In the genomic region with DNA sequence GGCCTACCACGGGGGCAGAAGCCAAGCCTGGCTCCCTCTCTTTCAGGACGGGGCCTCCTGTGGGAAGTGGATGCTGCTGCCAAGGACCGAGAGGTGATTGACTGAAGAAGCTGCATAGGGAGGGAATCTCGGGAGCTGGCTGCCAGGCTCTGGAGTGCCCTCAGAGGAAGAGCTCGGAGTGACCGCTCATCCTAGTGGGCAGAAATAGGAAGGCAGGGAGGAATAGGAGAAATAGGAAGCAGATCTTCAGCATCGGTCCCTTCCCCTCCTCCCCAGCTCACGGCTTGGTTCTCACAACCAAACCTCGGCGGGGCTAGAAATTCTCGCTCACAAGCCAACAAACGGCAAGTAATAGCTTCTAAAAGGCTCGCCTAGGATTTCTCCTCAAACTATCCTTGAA, we compare ENCODE assay signal across 1 cellular context.
TF ChIP-seq lines count a peak whose summit lies in the region.

No MANE protein-coding gene starts in this region.

TF ChIP-seq in K562, 482 proteins besides CTCF, POLR2A, EP300 and RAD21 (continued from another document):
- TF ChIP-seq, protein P1, sequence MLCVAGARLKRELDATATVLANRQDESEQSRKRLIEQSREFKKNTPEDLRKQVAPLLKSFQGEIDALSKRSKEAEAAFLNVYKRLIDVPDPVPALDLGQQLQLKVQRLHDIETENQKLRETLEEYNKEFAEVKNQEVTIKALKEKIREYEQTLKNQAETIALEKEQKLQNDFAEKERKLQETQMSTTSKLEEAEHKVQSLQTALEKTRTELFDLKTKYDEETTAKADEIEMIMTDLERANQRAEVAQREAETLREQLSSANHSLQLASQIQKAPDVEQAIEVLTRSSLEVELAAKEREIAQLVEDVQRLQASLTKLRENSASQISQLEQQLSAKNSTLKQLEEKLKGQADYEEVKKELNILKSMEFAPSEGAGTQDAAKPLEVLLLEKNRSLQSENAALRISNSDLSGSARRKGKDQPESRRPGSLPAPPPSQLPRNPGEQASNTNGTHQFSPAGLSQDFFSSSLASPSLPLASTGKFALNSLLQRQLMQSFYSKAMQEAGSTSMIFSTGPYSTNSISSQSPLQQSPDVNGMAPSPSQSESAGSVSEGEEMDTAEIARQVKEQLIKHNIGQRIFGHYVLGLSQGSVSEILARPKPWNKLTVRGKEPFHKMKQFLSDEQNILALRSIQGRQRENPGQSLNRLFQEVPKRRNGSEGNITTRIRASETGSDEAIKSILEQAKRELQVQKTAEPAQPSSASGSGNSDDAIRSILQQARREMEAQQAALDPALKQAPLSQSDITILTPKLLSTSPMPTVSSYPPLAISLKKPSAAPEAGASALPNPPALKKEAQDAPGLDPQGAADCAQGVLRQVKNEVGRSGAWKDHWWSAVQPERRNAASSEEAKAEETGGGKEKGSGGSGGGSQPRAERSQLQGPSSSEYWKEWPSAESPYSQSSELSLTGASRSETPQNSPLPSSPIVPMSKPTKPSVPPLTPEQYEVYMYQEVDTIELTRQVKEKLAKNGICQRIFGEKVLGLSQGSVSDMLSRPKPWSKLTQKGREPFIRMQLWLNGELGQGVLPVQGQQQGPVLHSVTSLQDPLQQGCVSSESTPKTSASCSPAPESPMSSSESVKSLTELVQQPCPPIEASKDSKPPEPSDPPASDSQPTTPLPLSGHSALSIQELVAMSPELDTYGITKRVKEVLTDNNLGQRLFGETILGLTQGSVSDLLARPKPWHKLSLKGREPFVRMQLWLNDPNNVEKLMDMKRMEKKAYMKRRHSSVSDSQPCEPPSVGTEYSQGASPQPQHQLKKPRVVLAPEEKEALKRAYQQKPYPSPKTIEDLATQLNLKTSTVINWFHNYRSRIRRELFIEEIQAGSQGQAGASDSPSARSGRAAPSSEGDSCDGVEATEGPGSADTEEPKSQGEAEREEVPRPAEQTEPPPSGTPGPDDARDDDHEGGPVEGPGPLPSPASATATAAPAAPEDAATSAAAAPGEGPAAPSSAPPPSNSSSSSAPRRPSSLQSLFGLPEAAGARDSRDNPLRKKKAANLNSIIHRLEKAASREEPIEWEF (CRISPR knock-in tag; IDR thresholded peaks at IDR 0.05): no peak
- no peak for TF ChIP-seq ARHGAP35 (IDR thresholded peaks at IDR 0.05; ENCODE audit: partially characterized antibody)
- no peak for TF ChIP-seq CBX5 (IDR thresholded peaks at IDR 0.05; ENCODE audit: borderline replicate concordance, low read depth)
- no peak for TF ChIP-seq CCAR2 (IDR thresholded peaks at IDR 0.05; ENCODE audit: low read depth, low read length)
- no peak for TF ChIP-seq CHD2 (IDR thresholded peaks at IDR 0.05; ENCODE audit: low read depth, low read length)
- no peak for TF ChIP-seq ZSCAN29 (IDR thresholded peaks at IDR 0.05)
- TF ChIP-seq POLR2AphosphoS5 (IDR thresholded peaks at IDR 0.05; ENCODE audit: control insufficient read depth, insufficient read depth, low read depth, low read length): no peak
- no peak for TF ChIP-seq ATF2 (CRISPR knock-in tag; IDR thresholded peaks at IDR 0.05)
- TF ChIP-seq CEBPB (tag; IDR thresholded peaks at IDR 0.05): no peak
- no peak for TF ChIP-seq ZNF23 (CRISPR knock-in tag; IDR thresholded peaks at IDR 0.05)
- no peak for TF ChIP-seq ZNF121 (CRISPR knock-in tag; conservative IDR thresholded peaks at IDR 0.05)
- no peak for TF ChIP-seq YBX1 (IDR thresholded peaks at IDR 0.05)
